1 cellular context compared by ENCODE assay signal in genomic region chr6:148577687-148578488, GRCh38.
A peak's percentile ranks its signal among the peaks of the same experiment; 100 is the strongest.
TF ChIP-seq lines count a peak whose summit lies in the region.

No MANE protein-coding gene starts in this region.

TF ChIP-seq in GM12878, 131 proteins besides CTCF, POLR2A, EP300 and RAD21 (continued from another document):
- TF ChIP-seq CEBPZ (IDR thresholded peaks at IDR 0.05; ENCODE audit: low read depth, low read length) (no peak), MEF2B (IDR thresholded peaks at IDR 0.05; ENCODE audit: partially characterized antibody, poor library complexity, severe bottlenecking) (no peak), ZNF384 (IDR thresholded peaks at IDR 0.05; ENCODE audit: borderline replicate concordance, low read depth, low read length) (no peak), BCL11A (IDR thresholded peaks at IDR 0.05; ENCODE audit: low read depth, low read length) (no peak), BHLHE40 (IDR thresholded peaks at IDR 0.05; ENCODE audit: borderline replicate concordance in 1 of 2, low read depth in 2 of 2, low read length in 1 of 2) (0 out of 4 replicates have a peak, but pooled peaks of 1 of the 2 experiments have one; percentile 27), HCFC1 (IDR thresholded peaks at IDR 0.05; ENCODE audit: low read length) (peak; percentile 21; the same call in 1 of the 2 replicates), SMC3 (IDR thresholded peaks at IDR 0.05; ENCODE audit: borderline replicate concordance, low read length) (peak; percentile 93), RUNX3 (IDR thresholded peaks at IDR 0.05; ENCODE audit: low read length) (peak; percentile 48; the same call in 1 of the 2 replicates), SUPT20H (IDR thresholded peaks at IDR 0.05; ENCODE audit: borderline replicate concordance, control insufficient read depth, low read depth, low read length) (no peak), ZBTB4 (CRISPR knock-in tag; IDR thresholded peaks at IDR 0.05) (no peak), YY1 (IDR thresholded peaks at IDR 0.05; ENCODE audit: low read depth, low read length) (peak; percentile 78), PML (IDR thresholded peaks at IDR 0.05; ENCODE audit: low read length) (no peak), RFX5 (IDR thresholded peaks at IDR 0.05; ENCODE audit: low read depth, low read length) (no peak), IRF4 (IDR thresholded peaks at IDR 0.05; ENCODE audit: low read depth, low read length) (0 out of 2 replicates have a peak, but pooled peaks have one; percentile 9), HSF1 (IDR thresholded peaks at IDR 0.05; ENCODE audit: low read depth, low read length) (no peak), NBN (IDR thresholded peaks at IDR 0.05) (0 out of 2 replicates have a peak, but pooled peaks have one; percentile 32), IKZF2 (IDR thresholded peaks at IDR 0.05) (0 out of 4 replicates have a peak, but pooled peaks of 1 of the 2 experiments have one; percentile 17), NFXL1 (IDR thresholded peaks at IDR 0.05; ENCODE audit: borderline replicate concordance) (no peak), ZNF207 (IDR thresholded peaks at IDR 0.05; ENCODE audit: borderline replicate concordance) (0 out of 2 replicates have a peak, but pooled peaks have one; percentile 27), ZBTB33 (IDR thresholded peaks at IDR 0.05) (no peak), RELB (IDR thresholded peaks at IDR 0.05; ENCODE audit: low read depth) (no peak), POU2F2 (IDR thresholded peaks at IDR 0.05; ENCODE audit: borderline replicate concordance, low read depth, low read length) (0 out of 3 replicates have a peak, but pooled peaks have one; percentile 33), PAX8 (IDR thresholded peaks at IDR 0.05) (no peak), FOXM1 (IDR thresholded peaks at IDR 0.05; ENCODE audit: low read depth, low read length) (peak; percentile 64), IKZF1 (conservative IDR thresholded peaks at IDR 0.05) (0 out of 2 replicates have a peak, but pooled peaks have one; percentile 17), ATF2 (IDR thresholded peaks at IDR 0.05; ENCODE audit: low read length) (peak; percentile 24; the same call in 1 of the 2 replicates), RCOR1 (conservative IDR thresholded peaks at IDR 0.05; ENCODE audit: low read depth, low read length) (0 out of 2 replicates have a peak, but pooled peaks have one; percentile 51), ZNF592 (IDR thresholded peaks at IDR 0.05) (peak; percentile 49; the same call in 1 of the 2 replicates), BCLAF1 (IDR thresholded peaks at IDR 0.05) (no peak)
